ENCODE assay signal across 1 cellular context in the genomic region with DNA sequence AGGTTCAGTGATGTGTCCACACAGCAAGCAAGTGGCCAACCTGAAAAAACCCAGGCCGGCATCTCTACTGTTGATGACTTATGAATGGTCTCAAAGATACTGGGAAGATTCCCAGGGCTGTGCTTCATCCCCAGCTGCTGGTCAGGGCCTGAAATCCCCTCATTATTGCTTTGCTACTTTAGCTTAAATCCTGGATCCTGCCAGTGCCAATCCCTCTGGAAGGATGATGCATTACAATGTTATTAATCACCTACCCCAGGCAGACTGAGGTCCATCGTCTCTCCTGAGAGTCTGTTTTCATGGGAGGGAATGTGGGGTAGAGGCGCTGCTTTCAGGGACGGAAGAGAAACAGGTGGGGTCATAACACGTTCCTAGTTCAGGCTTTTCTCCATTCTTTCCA.
TF ChIP-seq lines count a peak whose summit lies in the region.

No MANE protein-coding gene starts in this region.

TF ChIP-seq in H1, 55 proteins besides CTCF, POLR2A, EP300 and RAD21:
- TF ChIP-seq BRCA1 (IDR thresholded peaks at IDR 0.05; ENCODE audit: low read depth, low read length) (no peak), POLR2AphosphoS5 (IDR thresholded peaks at IDR 0.05; ENCODE audit: low read depth, low read length) (no peak), RBBP5 (IDR thresholded peaks at IDR 0.05; ENCODE audit: borderline replicate concordance, low read depth, low read length) (no peak), CEBPB (IDR thresholded peaks at IDR 0.05; ENCODE audit: low read depth, low read length) (no peak), FOSL1 (IDR thresholded peaks at IDR 0.05; ENCODE audit: insufficient read depth, low read depth, low read length) (no peak), HDAC2 (IDR thresholded peaks at IDR 0.05; ENCODE audit: borderline replicate concordance in 1 of 2, low read depth in 2 of 2, low read length in 2 of 2) (no peak), CREB1 (IDR thresholded peaks at IDR 0.05) (no peak), PHF8 (conservative IDR thresholded peaks at IDR 0.05; ENCODE audit: low read depth, low read length) (no peak), EZH2 (IDR thresholded peaks at IDR 0.05; ENCODE audit: low read depth, low read length, severe bottlenecking) (no peak), RFX5 (IDR thresholded peaks at IDR 0.05; ENCODE audit: borderline replicate concordance, low read depth, low read length) (no peak), YY1 (IDR thresholded peaks at IDR 0.05; ENCODE audit: low read depth, low read length) (no peak), EGR1 (IDR thresholded peaks at IDR 0.05; ENCODE audit: borderline replicate concordance, low read depth, low read length) (no peak), TEAD4 (IDR thresholded peaks at IDR 0.05; ENCODE audit: low read depth, low read length) (no peak), GTF2F1 (IDR thresholded peaks at IDR 0.05; ENCODE audit: borderline replicate concordance, low read depth, low read length) (no peak), TBP (IDR thresholded peaks at IDR 0.05; ENCODE audit: low read depth, low read length) (no peak), SP4 (IDR thresholded peaks at IDR 0.05; ENCODE audit: low read length) (no peak), JUND (IDR thresholded peaks at IDR 0.05; ENCODE audit: low read length) (no peak)
- TF ChIP-seq, protein P1, sequence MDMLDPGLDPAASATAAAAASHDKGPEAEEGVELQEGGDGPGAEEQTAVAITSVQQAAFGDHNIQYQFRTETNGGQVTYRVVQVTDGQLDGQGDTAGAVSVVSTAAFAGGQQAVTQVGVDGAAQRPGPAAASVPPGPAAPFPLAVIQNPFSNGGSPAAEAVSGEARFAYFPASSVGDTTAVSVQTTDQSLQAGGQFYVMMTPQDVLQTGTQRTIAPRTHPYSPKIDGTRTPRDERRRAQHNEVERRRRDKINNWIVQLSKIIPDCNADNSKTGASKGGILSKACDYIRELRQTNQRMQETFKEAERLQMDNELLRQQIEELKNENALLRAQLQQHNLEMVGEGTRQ (IDR thresholded peaks at IDR 0.05; ENCODE audit: low read length), result no peak
- TF ChIP-seq, protein P2, sequence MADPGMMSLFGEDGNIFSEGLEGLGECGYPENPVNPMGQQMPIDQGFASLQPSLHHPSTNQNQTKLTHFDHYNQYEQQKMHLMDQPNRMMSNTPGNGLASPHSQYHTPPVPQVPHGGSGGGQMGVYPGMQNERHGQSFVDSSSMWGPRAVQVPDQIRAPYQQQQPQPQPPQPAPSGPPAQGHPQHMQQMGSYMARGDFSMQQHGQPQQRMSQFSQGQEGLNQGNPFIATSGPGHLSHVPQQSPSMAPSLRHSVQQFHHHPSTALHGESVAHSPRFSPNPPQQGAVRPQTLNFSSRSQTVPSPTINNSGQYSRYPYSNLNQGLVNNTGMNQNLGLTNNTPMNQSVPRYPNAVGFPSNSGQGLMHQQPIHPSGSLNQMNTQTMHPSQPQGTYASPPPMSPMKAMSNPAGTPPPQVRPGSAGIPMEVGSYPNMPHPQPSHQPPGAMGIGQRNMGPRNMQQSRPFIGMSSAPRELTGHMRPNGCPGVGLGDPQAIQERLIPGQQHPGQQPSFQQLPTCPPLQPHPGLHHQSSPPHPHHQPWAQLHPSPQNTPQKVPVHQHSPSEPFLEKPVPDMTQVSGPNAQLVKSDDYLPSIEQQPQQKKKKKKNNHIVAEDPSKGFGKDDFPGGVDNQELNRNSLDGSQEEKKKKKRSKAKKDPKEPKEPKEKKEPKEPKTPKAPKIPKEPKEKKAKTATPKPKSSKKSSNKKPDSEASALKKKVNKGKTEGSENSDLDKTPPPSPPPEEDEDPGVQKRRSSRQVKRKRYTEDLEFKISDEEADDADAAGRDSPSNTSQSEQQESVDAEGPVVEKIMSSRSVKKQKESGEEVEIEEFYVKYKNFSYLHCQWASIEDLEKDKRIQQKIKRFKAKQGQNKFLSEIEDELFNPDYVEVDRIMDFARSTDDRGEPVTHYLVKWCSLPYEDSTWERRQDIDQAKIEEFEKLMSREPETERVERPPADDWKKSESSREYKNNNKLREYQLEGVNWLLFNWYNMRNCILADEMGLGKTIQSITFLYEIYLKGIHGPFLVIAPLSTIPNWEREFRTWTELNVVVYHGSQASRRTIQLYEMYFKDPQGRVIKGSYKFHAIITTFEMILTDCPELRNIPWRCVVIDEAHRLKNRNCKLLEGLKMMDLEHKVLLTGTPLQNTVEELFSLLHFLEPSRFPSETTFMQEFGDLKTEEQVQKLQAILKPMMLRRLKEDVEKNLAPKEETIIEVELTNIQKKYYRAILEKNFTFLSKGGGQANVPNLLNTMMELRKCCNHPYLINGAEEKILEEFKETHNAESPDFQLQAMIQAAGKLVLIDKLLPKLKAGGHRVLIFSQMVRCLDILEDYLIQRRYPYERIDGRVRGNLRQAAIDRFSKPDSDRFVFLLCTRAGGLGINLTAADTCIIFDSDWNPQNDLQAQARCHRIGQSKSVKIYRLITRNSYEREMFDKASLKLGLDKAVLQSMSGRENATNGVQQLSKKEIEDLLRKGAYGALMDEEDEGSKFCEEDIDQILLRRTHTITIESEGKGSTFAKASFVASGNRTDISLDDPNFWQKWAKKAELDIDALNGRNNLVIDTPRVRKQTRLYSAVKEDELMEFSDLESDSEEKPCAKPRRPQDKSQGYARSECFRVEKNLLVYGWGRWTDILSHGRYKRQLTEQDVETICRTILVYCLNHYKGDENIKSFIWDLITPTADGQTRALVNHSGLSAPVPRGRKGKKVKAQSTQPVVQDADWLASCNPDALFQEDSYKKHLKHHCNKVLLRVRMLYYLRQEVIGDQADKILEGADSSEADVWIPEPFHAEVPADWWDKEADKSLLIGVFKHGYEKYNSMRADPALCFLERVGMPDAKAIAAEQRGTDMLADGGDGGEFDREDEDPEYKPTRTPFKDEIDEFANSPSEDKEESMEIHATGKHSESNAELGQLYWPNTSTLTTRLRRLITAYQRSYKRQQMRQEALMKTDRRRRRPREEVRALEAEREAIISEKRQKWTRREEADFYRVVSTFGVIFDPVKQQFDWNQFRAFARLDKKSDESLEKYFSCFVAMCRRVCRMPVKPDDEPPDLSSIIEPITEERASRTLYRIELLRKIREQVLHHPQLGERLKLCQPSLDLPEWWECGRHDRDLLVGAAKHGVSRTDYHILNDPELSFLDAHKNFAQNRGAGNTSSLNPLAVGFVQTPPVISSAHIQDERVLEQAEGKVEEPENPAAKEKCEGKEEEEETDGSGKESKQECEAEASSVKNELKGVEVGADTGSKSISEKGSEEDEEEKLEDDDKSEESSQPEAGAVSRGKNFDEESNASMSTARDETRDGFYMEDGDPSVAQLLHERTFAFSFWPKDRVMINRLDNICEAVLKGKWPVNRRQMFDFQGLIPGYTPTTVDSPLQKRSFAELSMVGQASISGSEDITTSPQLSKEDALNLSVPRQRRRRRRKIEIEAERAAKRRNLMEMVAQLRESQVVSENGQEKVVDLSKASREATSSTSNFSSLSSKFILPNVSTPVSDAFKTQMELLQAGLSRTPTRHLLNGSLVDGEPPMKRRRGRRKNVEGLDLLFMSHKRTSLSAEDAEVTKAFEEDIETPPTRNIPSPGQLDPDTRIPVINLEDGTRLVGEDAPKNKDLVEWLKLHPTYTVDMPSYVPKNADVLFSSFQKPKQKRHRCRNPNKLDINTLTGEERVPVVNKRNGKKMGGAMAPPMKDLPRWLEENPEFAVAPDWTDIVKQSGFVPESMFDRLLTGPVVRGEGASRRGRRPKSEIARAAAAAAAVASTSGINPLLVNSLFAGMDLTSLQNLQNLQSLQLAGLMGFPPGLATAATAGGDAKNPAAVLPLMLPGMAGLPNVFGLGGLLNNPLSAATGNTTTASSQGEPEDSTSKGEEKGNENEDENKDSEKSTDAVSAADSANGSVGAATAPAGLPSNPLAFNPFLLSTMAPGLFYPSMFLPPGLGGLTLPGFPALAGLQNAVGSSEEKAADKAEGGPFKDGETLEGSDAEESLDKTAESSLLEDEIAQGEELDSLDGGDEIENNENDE (IDR thresholded peaks at IDR 0.05; ENCODE audit: insufficient replicate concordance, low read length), result no peak
